ENCODE assay signal across 27 cellular contexts in the genomic region with DNA sequence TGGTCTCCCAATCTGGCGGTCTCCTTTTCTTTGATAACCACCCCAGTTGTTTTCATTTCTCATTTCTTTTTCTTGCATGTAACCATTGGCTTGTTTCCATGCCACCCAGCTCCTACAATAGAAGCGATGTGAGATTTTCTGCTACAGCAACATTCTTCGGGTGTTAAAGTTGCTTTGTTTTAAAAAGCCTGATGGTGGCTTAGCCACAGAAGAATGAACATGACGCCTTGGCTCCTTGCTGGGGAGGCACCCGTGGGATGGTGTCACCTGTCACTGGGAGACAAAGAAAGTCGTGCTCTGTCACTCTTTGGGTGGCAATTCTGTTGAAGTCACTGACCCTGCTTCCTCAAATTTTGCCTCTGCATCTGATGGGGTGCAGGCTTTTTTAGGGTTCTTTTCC.
"Had no signal": no experiment of that assay in that cellular context is flagged by ENCODE, and none has a peak within 500 bp of the region (broad histone marks: within the 10 kb centered on the region; RNA-seq: fewer than 3 reads in every experiment).

No MANE protein-coding gene starts in this region.

- H3K36me3 ChIP-seq: esophagus muscularis mucosa, heart right ventricle, lower lobe of right lung, prostate gland, right atrium auricular region, thoracic aorta, tibial nerve, upper lobe of left lung had no signal

- H3K27me3 ChIP-seq: esophagus muscularis mucosa, heart right ventricle, right atrium auricular region, tibial nerve, upper lobe of left lung had no signal

- H3K27ac ChIP-seq: esophagus muscularis mucosa, heart right ventricle, lower lobe of right lung, prostate gland, right atrium auricular region, thoracic aorta, tibial nerve had no signal

- H3K9me3 ChIP-seq: esophagus muscularis mucosa, heart right ventricle, lower lobe of right lung, mucosa of descending colon, prostate gland, right atrium auricular region, thoracic aorta, tibial nerve, upper lobe of left lung had no signal

- H3K4me1 ChIP-seq: prostate gland, tibial nerve had no signal

- DNase-seq: cerebellar nuclear complex; cortex of kidney; effector memory CD8-positive, alpha-beta T cell; foreskin melanocyte; glutamatergic neuron; heart right ventricle; hippocampal formation; islet precursor cell; kidney glomerular epithelial cell; left colon; left ventricle myocardium superior; lower lobe of right lung; mucosa of descending colon; naive B cell; nucleus accumbens; stimulated activated CD4-positive, alpha-beta T cell treated with anti-CD3 and anti-CD28 coated beads, Interleukin-4, amount 100 ng/mL, for 4 hours; stimulated activated naive CD8-positive, alpha-beta T cell treated with anti-CD3 and anti-CD28 coated beads, Interleukin-15, Interleukin-2, amounts not matched to agents 100 U/mL and 50 U/mL, for 24 hours; upper lobe of left lung had no signal

- H3K4me3 ChIP-seq: esophagus muscularis mucosa, heart right ventricle, lower lobe of right lung, mucosa of descending colon, prostate gland, right atrium auricular region, thoracic aorta, tibial nerve, upper lobe of left lung had no signal

- ATAC-seq: effector memory CD8-positive, alpha-beta T cell; heart right ventricle; left colon; left ventricle myocardium superior; lower lobe of right lung; mucosa of descending colon; natural killer cell treated with Interleukin-12 subunit alpha and Interleukin-12 subunit beta and Interleukin-15 and Interleukin-18, amount 100 ng/mL, for 72 hours; sciatic nerve; stimulated activated memory B cell treated with anti-CD40 and anti-IgM and Interleukin-4, amounts not matched to agents 10 μg/mL and 1 μg/mL and 100 μg/mL, for 72 hours; stimulated activated naive CD8-positive, alpha-beta T cell treated with anti-CD3 and anti-CD28 coated beads, Interleukin-15, Interleukin-2, amounts not matched to agents 100 U/mL and 50 U/mL, for 24 hours had no signal

- FAIRE-seq: urothelium cell line had no signal
